17 cellular contexts compared by ENCODE assay signal in genomic region chr3:4565806-4566501, GRCh38.
"Had no signal": no experiment of that assay in that cellular context is flagged by ENCODE, and none has a peak within 500 bp of the region (broad histone marks: within the 10 kb centered on the region; RNA-seq: fewer than 3 reads in every experiment).

No MANE protein-coding gene starts in this region.

- H3K27ac Mint-ChIP-seq: activated naive CD4-positive, alpha-beta T cell treated with anti-CD3 and anti-CD28 coated beads for 36 hours; activated T-helper 2 cell treated with anti-CD3 and anti-CD28 coated beads, Interferon-gamma antibody, Interleukin-2, Interleukin-4, amounts not matched to agents 10 μg/mL and 5 μg/mL and 100 μg/mL, durations not matched to agents 14 hours and 24 hours and 36 hours had no signal

- H3K27ac ChIP-seq: psoas muscle, sigmoid colon, spleen, tibial artery, uterus had no signal

- FAIRE-seq: colon, endometrium had no signal

- DNase-seq: activated CD4-positive, alpha-beta T cell treated with anti-CD3 and anti-CD28 coated beads for 1 hour; activated CD4-positive, alpha-beta T cell treated with anti-CD3 and anti-CD28 coated beads, Interleukin-2, amount 50 U/mL, for 48 hours; activated naive CD4-positive, alpha-beta T cell treated with anti-CD3 and anti-CD28 coated beads for 36 hours; activated T-cell treated with anti-CD3 and anti-CD28 coated beads, Interleukin-2, amount 50 U/mL, for 1 hour; foreskin fibroblast; glutamatergic neuron; kidney glomerular epithelial cell; nephron progenitor cell; occipital lobe; psoas muscle; sigmoid colon; spleen; tibial artery; uterus had no signal

- H3K9me3 ChIP-seq: psoas muscle, sigmoid colon, spleen, tibial artery, uterus had no signal

- H3K4me3 ChIP-seq: psoas muscle, sigmoid colon, spleen, tibial artery, uterus had no signal

- H3K36me3 ChIP-seq: sigmoid colon, spleen, tibial artery, uterus had no signal

- H3K4me3 Mint-ChIP-seq: activated naive CD4-positive, alpha-beta T cell treated with anti-CD3 and anti-CD28 coated beads for 36 hours; nephron progenitor cell had no signal

- H3K9me3 Mint-ChIP-seq: activated naive CD4-positive, alpha-beta T cell treated with anti-CD3 and anti-CD28 coated beads for 36 hours; activated T-helper 2 cell treated with anti-CD3 and anti-CD28 coated beads, Interferon-gamma antibody, Interleukin-2, Interleukin-4, amounts not matched to agents 10 μg/mL and 5 μg/mL and 100 μg/mL, durations not matched to agents 14 hours and 24 hours and 36 hours had no signal

- H3K27me3 ChIP-seq: sigmoid colon, spleen, tibial artery, uterus had no signal

- ATAC-seq: psoas muscle had no signal
